27 cellular contexts compared by ENCODE assay signal in genomic region chr6:1420382-1420781, GRCh38. TPM values are rescaled to one million over a fixed set of nuclear protein-coding genes. Genes with fewer than 3 reads are reported as not detected.
DNase-seq lines count a peak whose midpoint lies in the region; ATAC-seq, FAIRE-seq and TF ChIP-seq lines count a peak whose summit lies in the region.
"Had no signal": no experiment of that assay in that cellular context is flagged by ENCODE, and none has a peak within 500 bp of the region (broad histone marks: within the 10 kb centered on the region; RNA-seq: fewer than 3 reads in every experiment).

No MANE protein-coding gene starts in this region.

- H3K4me2 ChIP-seq in K562 (ENCODE audit: insufficient read depth, low read length), result no peak overlapping the region
- H3K4me2 ChIP-seq: BLaER1 had no signal

- H3K9me1 ChIP-seq in K562 (ENCODE audit: control insufficient read depth, insufficient read depth, low read length), result no peaks in the 10 kb centered on the region

- ATAC-seq in Right ventricle myocardium superior (ENCODE audit: poor library complexity), result no peak
- ATAC-seq in K562, result no peak
- ATAC-seq: GM12878 had no signal

- no peak for TF ChIP-seq RAD21 in K562 (CRISPR knock-in tag; conservative IDR thresholded peaks at IDR 0.05 in 1 of 2, IDR thresholded peaks at IDR 0.05 in 1 of 2)

- no peak for TF ChIP-seq EP300 in K562 (IDR thresholded peaks at IDR 0.05; ENCODE audit: low read length)

- H3K4me1 Mint-ChIP-seq in activated naive CD4-positive, alpha-beta T cell treated with anti-CD3 and anti-CD28 coated beads, Interleukin-2, amount 10 ng/mL, durations not matched to agents 7 days and 5 days, result no peaks in the 10 kb centered on the region

- TF ChIP-seq POLR2A in K562 (conservative IDR thresholded peaks at IDR 0.05), result no peak

- no peak overlapping the region for H2AFZ ChIP-seq in K562 (ENCODE audit: low read depth, low read length)

- intact Hi-C loops in cardiac septum (cut with DNase I), result no loop called here
- intact Hi-C loops in Right ventricle myocardium superior (cut with DNase I), result no loop called here
- intact Hi-C loops in K562 (cut with micrococcal nuclease), result no loop called here

- H3K27me3 Mint-ChIP-seq in activated naive CD4-positive, alpha-beta T cell treated with anti-CD3 and anti-CD28 coated beads, Interleukin-2, amount 10 ng/mL, durations not matched to agents 7 days and 5 days, result peaks cover 41% of the 10 kb centered on the region

- H3K4me1 ChIP-seq in HEK293 (ENCODE audit: control insufficient read depth, insufficient read depth, low read length) (no peaks in the 10 kb centered on the region), K562 (replicated peaks in 1 of 2; ENCODE audit: control insufficient read depth in 2 of 2, insufficient read depth in 2 of 2, low read length in 2 of 2) (peaks cover 0 to 3% of the 10 kb centered on the region in 2 experiments; a peak in 1 of 5 replicates)
- H3K4me1 ChIP-seq: BE2C, BLaER1 had no signal

- BruUV-seq in K562 (replicated peaks; lab: Mats Ljungman, UMichigan), result no TSS peak

- no peaks in the 10 kb centered on the region for H3K9me3 ChIP-seq in HEK293 (ENCODE audit: control insufficient read depth, insufficient read depth, low read depth, low read length)
- no peaks in the 10 kb centered on the region for H3K9me3 ChIP-seq in K562 (replicated peaks; ENCODE audit: control insufficient read depth, insufficient read depth, low read depth, low read length)
- H3K9me3 ChIP-seq: BE2C had no signal

- FAIRE-seq in K562 (lab: Jason Lieb, UNC), result no peak
- FAIRE-seq: A204.1, GM12878, GM12892, GM18507 had no signal

- TF ChIP-seq CTCF in HEK293 (tag by site-specific recombination; IDR thresholded peaks at IDR 0.05), result no peak
- no peak for TF ChIP-seq CTCF in K562 (IDR thresholded peaks at IDR 0.05 in 2 of 3, conservative IDR thresholded peaks at IDR 0.05 in 1 of 3; ENCODE audit: insufficient read depth in 2 of 3, low read depth in 1 of 3, low read length in 3 of 3)

- DNase-seq in cardiac septum (ENCODE audit: low spot score) (peak; percentile 24), Right ventricle myocardium superior (no peak), K562 (ENCODE audit: extremely low read depth in 1 of 4, low spot score in 3 of 4) (no peak)
- DNase-seq in activated naive CD4-positive, alpha-beta T cell treated with anti-CD3 and anti-CD28 coated beads, Interleukin-2, amount 10 ng/mL, durations not matched to agents 7 days and 5 days, result no peak
- DNase-seq: 8988T; ACHN; BE2C; C1 segment of cervical spinal cord; CD4-positive, alpha-beta memory T cell; CD4-positive, CD25-positive, alpha-beta regulatory T cell; CD8-positive, alpha-beta memory T cell; COR-L47; DMS 273 treated with DMSO at 0.1 percent for 48 hours; DMS153; DMS53; DMS79; DND-41; EL; GDM1 had no signal

- H3K27ac Mint-ChIP-seq in activated naive CD4-positive, alpha-beta T cell treated with anti-CD3 and anti-CD28 coated beads, Interleukin-2, amount 10 ng/mL, durations not matched to agents 7 days and 5 days, result no peak overlapping the region
- H3K27ac Mint-ChIP-seq: CD14-positive monocyte; CD4-positive, alpha-beta memory T cell; CD4-positive, CD25-positive, alpha-beta regulatory T cell; CD8-positive, alpha-beta memory T cell had no signal

- H3K27me3 ChIP-seq in K562 (ENCODE audit: control insufficient read depth in 2 of 2, insufficient read depth in 2 of 2, low read length in 2 of 2), result peaks cover 10 to 40% of the 10 kb centered on the region in 2 experiments; a peak in 3 of 5 replicates
- H3K27me3 ChIP-seq: BLaER1 had no signal

- no peak overlapping the region for H3K9ac ChIP-seq in K562 (ENCODE audit: insufficient read depth in 1 of 2, low read depth in 2 of 2, low read length in 2 of 2)
- H3K9ac ChIP-seq: BLaER1 had no signal

- H3K36me3 ChIP-seq in HEK293 (ENCODE audit: control insufficient read depth in 2 of 2, insufficient read depth in 1 of 2, low read length in 2 of 2), result no peaks in the 10 kb centered on the region
- no peaks in the 10 kb centered on the region for H3K36me3 ChIP-seq in K562 (ENCODE audit: control insufficient read depth, insufficient read depth, low read length)
- H3K36me3 ChIP-seq: BE2C, BLaER1 had no signal

- H4K20me1 ChIP-seq in K562 (replicated peaks; ENCODE audit: control insufficient read depth, insufficient read depth, low read length), result no peaks in the 10 kb centered on the region; the same call in 1 of the 2 replicates
- H4K20me1 ChIP-seq: BLaER1 had no signal

- H3K27ac ChIP-seq in HEK293 (ENCODE audit: extremely low read depth, low read depth, low read length) (no peak overlapping the region), K562 (ENCODE audit: extremely low read depth, low read depth, low read length) (no peak overlapping the region)
- H3K27ac ChIP-seq: BLaER1 had no signal

- no peaks in the 10 kb centered on the region for H3K9me3 Mint-ChIP-seq in activated naive CD4-positive, alpha-beta T cell treated with anti-CD3 and anti-CD28 coated beads, Interleukin-2, amount 10 ng/mL, durations not matched to agents 7 days and 5 days

- no peak overlapping the region for H3K4me3 ChIP-seq in HEK293 (ENCODE audit: low read depth, low read length)
- H3K4me3 ChIP-seq in K562, result no peak overlapping the region
- H3K4me3 ChIP-seq: BLaER1, GM12878 had no signal

- no peaks in the 10 kb centered on the region for H3K36me3 Mint-ChIP-seq in activated naive CD4-positive, alpha-beta T cell treated with anti-CD3 and anti-CD28 coated beads, Interleukin-2, amount 10 ng/mL, durations not matched to agents 7 days and 5 days
- H3K36me3 Mint-ChIP-seq: CD14-positive monocyte; CD4-positive, alpha-beta memory T cell; CD4-positive, CD25-positive, alpha-beta regulatory T cell; CD8-positive, alpha-beta memory T cell had no signal

- WGBS in K562 (ENCODE audit: insufficient coverage, low coverage, missing lambda C conversion rate), result 5% methylated on average over 1 of the region's 1 CpG

- no peaks in the 10 kb centered on the region for H3K79me2 ChIP-seq in K562 (ENCODE audit: control insufficient read depth, insufficient read depth, low read length)

- H3K4me3 Mint-ChIP-seq in activated naive CD4-positive, alpha-beta T cell treated with anti-CD3 and anti-CD28 coated beads, Interleukin-2, amount 10 ng/mL, durations not matched to agents 7 days and 5 days, result no peak overlapping the region
- H3K4me3 Mint-ChIP-seq: CD14-positive monocyte; CD4-positive, alpha-beta memory T cell; CD4-positive, CD25-positive, alpha-beta regulatory T cell; CD8-positive, alpha-beta memory T cell had no signal

- POLR2A ChIA-PET in HEK293 (lab: Yijun Ruan, JAX) (no interaction called here), K562 (lab: Yijun Ruan, JAX) (interaction anchor here (1.1 kb wide), 1 partner anchor 15 kb away, joined by 3 read pairs; no protein-coding TSS in a partner anchor)

- CTCF ChIA-PET in HEK293 (lab: Yijun Ruan, JAX), result interaction anchor here (2.7 kb wide), 1 partner anchor 16 kb away, joined by 19 read pairs; no protein-coding TSS in a partner anchor
- CTCF ChIA-PET in K562 (lab: Yijun Ruan, JAX; ENCODE audit: low intra/inter-chr PET ratio), result no interaction called here
- CTCF ChIA-PET in activated naive CD4-positive, alpha-beta T cell treated with anti-CD3 and anti-CD28 coated beads, Interleukin-2, amount 10 ng/mL, durations not matched to agents 7 days and 5 days (lab: Charles Lee), result no interaction called here

- in situ Hi-C loops in K562 (cut with MboI), result loop anchor here (25.0 kb wide), 1 partner anchor 833 kb away; no protein-coding TSS in a partner anchor

TF ChIP-seq in K562, 482 proteins besides CTCF, POLR2A, EP300 and RAD21:
- TF ChIP-seq ZNF146 (CRISPR knock-in tag; IDR thresholded peaks at IDR 0.05; ENCODE audit: unreplicated experiment) (peak; percentile 29), MED1 (CRISPR knock-in tag; IDR thresholded peaks at IDR 0.05; ENCODE audit: borderline replicate concordance) (no peak)

RNA-seq across cellular contexts. Expression of gene FOXF2, which starts 31.0 kb away (rescaled TPM):
- total RNA-seq in cardiac septum (0.43 TPM), Right ventricle myocardium superior (0.16 TPM), K562 (2014; rRNA removed) (not detected in 2 replicates), K562 (2014; rRNA removed; fragmentation: Illumina TruSeq; extraction: Trizol) (not detected in 2 replicates), K562 (2015; rRNA removed; fragmentation: Illumina TruSeq; extraction: Trizol) (not detected in 2 replicates), K562 (2021) (not detected in 2 replicates)
- total RNA-seq in K562 (2011; cell fraction: chromatin; rRNA removed; ENCODE audit: low replicate concordance), result not detected in 2 replicates
- not detected in 2 replicates for total RNA-seq in K562 (2011; cell fraction: nucleolus; rRNA removed)
- not detected in 2 replicates for total RNA-seq in K562 (2011; cell fraction: nucleoplasm; rRNA removed)
- polyA plus RNA-seq in K562 (2011; rRNA removed) (not detected in 2 replicates), K562 (2014; fragmentation: Illumina TruSeq; extraction: Trizol) (not detected in 2 replicates), K562 (2014; fragmentation: Nextera tagmentation; extraction: Ambion mirVana) (not detected), K562 (2014; rRNA removed) (not detected in 2 replicates)
- polyA plus RNA-seq in K562 (2011; cell fraction: cytosol; rRNA removed), result not detected in 2 replicates
- not detected in 2 replicates for polyA plus RNA-seq in K562 (2011; cell fraction: nucleus; rRNA removed)
- polyA plus RNA-seq in K562 (2012), result not detected in 2 replicates
- polyA minus RNA-seq in K562 (2011; rRNA and poly(A)+ RNA removed), result not detected in 2 replicates
- not detected in 2 replicates for polyA minus RNA-seq in K562 (2011; cell fraction: cytosol; rRNA and poly(A)+ RNA removed)
- not detected in 2 replicates for polyA minus RNA-seq in K562 (2011; cell fraction: nucleus; rRNA and poly(A)+ RNA removed)
- total RNA-seq: CD4-positive, alpha-beta memory T cell; CD4-positive, CD25-positive, alpha-beta regulatory T cell; CD8-positive, alpha-beta memory T cell; G401; GM12878 had no signal
- polyA plus RNA-seq: CD14-positive monocyte; CD4-positive, alpha-beta memory T cell; CD4-positive, CD25-positive, alpha-beta regulatory T cell; CD8-positive, alpha-beta memory T cell; GM12878 had no signal
